In the genomic region with DNA sequence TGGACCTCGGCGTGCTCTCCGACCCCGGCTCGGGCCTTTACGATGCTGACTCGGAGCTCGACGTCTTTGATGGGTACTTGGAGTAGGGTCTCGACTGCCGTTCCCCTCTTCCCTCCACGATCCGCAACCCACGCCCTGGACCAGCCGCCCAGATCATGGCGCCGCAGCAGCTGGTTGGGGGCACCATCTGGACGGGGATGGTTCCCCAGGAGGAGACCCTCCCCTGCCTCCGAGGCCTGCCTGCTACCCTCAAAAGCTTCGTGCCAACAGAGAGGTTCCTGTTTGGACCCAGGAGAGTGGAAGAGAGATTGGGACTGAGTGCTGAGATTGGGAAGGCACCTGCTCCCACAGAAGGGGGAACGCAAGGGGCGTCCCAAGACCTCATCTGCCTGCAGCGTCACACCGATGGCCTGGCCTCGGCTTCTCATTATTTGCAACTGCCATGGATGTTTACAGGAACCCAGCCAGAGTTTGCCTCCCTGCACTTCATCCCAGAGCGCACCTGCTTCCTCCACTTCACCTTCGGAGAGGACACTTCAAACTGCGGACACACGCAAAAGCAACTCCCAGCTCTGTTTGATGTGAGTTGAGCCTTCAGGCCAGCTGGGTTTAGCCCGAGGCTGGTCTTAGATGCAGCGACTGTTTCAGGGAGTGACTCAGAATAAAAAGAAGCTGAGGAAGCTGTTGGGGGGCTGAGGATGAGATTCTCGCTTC, we compare ENCODE assay signal across 9 cellular contexts. TPM values are rescaled to one million over a fixed set of nuclear protein-coding genes. Genes with fewer than 3 reads are reported as not detected.
DNase-seq lines count a peak whose midpoint lies in the region; ATAC-seq and TF ChIP-seq lines count a peak whose summit lies in the region.
"Not testable (repeated sequence)": the region's sequence is repeated elsewhere in the genome, so short reads cannot be mapped to it uniquely, and the experiment has no call there.
"Had no signal": no experiment of that assay in that cellular context is flagged by ENCODE, and none has a peak within 500 bp of the region (broad histone marks: within the 10 kb centered on the region; RNA-seq: fewer than 3 reads in every experiment).

No MANE protein-coding gene starts in this region.

- intact Hi-C loops in PC-3 (cut with micrococcal nuclease) = loop anchor here (5.0 kb wide), 1 partner anchor 188 kb away; no protein-coding TSS in a partner anchor
- intact Hi-C loops in right cardiac atrium (cut with DNase I) = not testable (repeated sequence)

- H3K4me1 Mint-ChIP-seq in natural killer cell treated with Interleukin-12 subunit alpha and Interleukin-12 subunit beta and Interleukin-15 and Interleukin-18, amount 100 ng/mL, for 72 hours (ENCODE audit: low read depth in 2 of 2) = not testable (repeated sequence)

- H3K27me3 Mint-ChIP-seq in natural killer cell treated with Interleukin-12 subunit alpha and Interleukin-12 subunit beta and Interleukin-15 and Interleukin-18, amount 100 ng/mL, for 72 hours = peaks cover 21 to 22% of the 10 kb centered on the region in 2 donors

- H3K4me1 ChIP-seq in PC-3 (ENCODE audit: insufficient read depth, low read length); right cardiac atrium (ENCODE audit: control insufficient read depth, insufficient read depth, low read length): not testable (repeated sequence)

- H3K9me2 ChIP-seq in PC-3 (replicated peaks; ENCODE audit: low read length) = not testable (repeated sequence)

- not testable (repeated sequence) for H3K79me2 ChIP-seq in PC-3 (ENCODE audit: low read length)

- BruUV-seq in PC-3 (replicated peaks; lab: Mats Ljungman, UMichigan) = not testable (repeated sequence)

- not testable (repeated sequence) for H3K36me3 Mint-ChIP-seq in natural killer cell treated with Interleukin-12 subunit alpha and Interleukin-12 subunit beta and Interleukin-15 and Interleukin-18, amount 100 ng/mL, for 72 hours

- H4K20me1 ChIP-seq in PC-3 (ENCODE audit: low read length) = not testable (repeated sequence)

- not testable (repeated sequence) for H3K27ac ChIP-seq in PC-3 (ENCODE audit: low read length)
- H3K27ac ChIP-seq in right cardiac atrium (ENCODE audit: low read length) = peak overlapping the region; percentile 42

- H3K9me3 ChIP-seq in PC-3 (ENCODE audit: low read length); right cardiac atrium (ENCODE audit: control insufficient read depth, low read length): not testable (repeated sequence)

- not testable (repeated sequence) for H3K36me3 ChIP-seq in PC-3 (ENCODE audit: low read depth, low read length)

- DNase-seq in Daoy (ENCODE audit: low read depth) = peak; percentile 17
- DNase-seq in NCI-H1436 treated with DMSO at 0.1 percent for 48 hours (lab: John Stamatoyannopoulos, UW) = peak; percentile 44
- peak; percentile 46 for DNase-seq in PC-3
- DNase-seq in activated T-cell treated with anti-CD3 and anti-CD28 coated beads for 4 hours = peak; percentile 1
- peak; percentile 1 for DNase-seq in cerebellum (ENCODE audit: low spot score)
- peak in 2 of 3 donors; percentile 5 to 63 for DNase-seq in right cardiac atrium
- not testable (repeated sequence) for DNase-seq in natural killer cell treated with Interleukin-12 subunit alpha and Interleukin-12 subunit beta and Interleukin-15 and Interleukin-18, amount 100 ng/mL, for 72 hours (ENCODE audit: low spot score)
- DNase-seq in superior temporal gyrus (ENCODE audit: extremely low spot score) = peak; percentile 69

- POLR2A ChIA-PET in PC-3 (lab: Charles Lee; ENCODE audit: unreplicated experiment) = not testable (repeated sequence)

- H3K9ac ChIP-seq in PC-3 (ENCODE audit: low read length) = not testable (repeated sequence)

- peak; percentile 53 for TF ChIP-seq CTCF in PC-3 (conservative IDR thresholded peaks at IDR 0.05; ENCODE audit: low read depth, low read length)

- 13% methylated on average over 22 of the region's 32 CpGs for WGBS in right cardiac atrium

- CTCF ChIA-PET in PC-3 (lab: Charles Lee) = not testable (repeated sequence)

- not testable (repeated sequence) for H3K27me3 ChIP-seq in PC-3 (ENCODE audit: low read length); right cardiac atrium (ENCODE audit: control insufficient read depth, insufficient read depth)

- peak overlapping the region; percentile 65 for H3K4me3 Mint-ChIP-seq in natural killer cell treated with Interleukin-12 subunit alpha and Interleukin-12 subunit beta and Interleukin-15 and Interleukin-18, amount 100 ng/mL, for 72 hours

- peak overlapping the region; percentile 64 for H2AFZ ChIP-seq in PC-3 (ENCODE audit: low read length)

- peak overlapping the region; percentile 79 for H3K4me2 ChIP-seq in PC-3 (ENCODE audit: low read length)

- peak; percentile 90 for ATAC-seq in PC-3
- peak; percentile 56 to 62 for ATAC-seq in right cardiac atrium
- peak in 1 of 2 donors; percentile 60 for ATAC-seq in natural killer cell treated with Interleukin-12 subunit alpha and Interleukin-12 subunit beta and Interleukin-15 and Interleukin-18, amount 100 ng/mL, for 72 hours

- H3K4me3 ChIP-seq in PC-3 (ENCODE audit: low read length) = peak overlapping the region; percentile 57
- H3K4me3 ChIP-seq in right cardiac atrium (ENCODE audit: low read length) = peak overlapping the region; percentile 41

- not testable (repeated sequence) for H3K27ac Mint-ChIP-seq in natural killer cell treated with Interleukin-12 subunit alpha and Interleukin-12 subunit beta and Interleukin-15 and Interleukin-18, amount 100 ng/mL, for 72 hours

- not testable (repeated sequence) for H3K9me3 Mint-ChIP-seq in natural killer cell treated with Interleukin-12 subunit alpha and Interleukin-12 subunit beta and Interleukin-15 and Interleukin-18, amount 100 ng/mL, for 72 hours

- not testable (repeated sequence) for H3F3A ChIP-seq in PC-3 (ENCODE audit: low read length, unreplicated experiment)

RNA-seq across cellular contexts. Expression of a gene that starts 58.9 kb away (rescaled TPM):
- not detected in 2 replicates for total RNA-seq in Daoy (2014; rRNA removed; shearing (Covaris generic))
- total RNA-seq in PC-3 (2014; rRNA removed) = not detected in 2 replicates
- total RNA-seq in cerebellum = not detected
- not detected for total RNA-seq in right cardiac atrium
- polyA plus RNA-seq in right cardiac atrium = not detected
- total RNA-seq in natural killer cell treated with Interleukin-12 subunit alpha and Interleukin-12 subunit beta and Interleukin-15 and Interleukin-18, amount 100 ng/mL, for 72 hours = not detected
- total RNA-seq: mesenteric fat pad had no signal
